34 cellular contexts compared by ENCODE assay signal in genomic region chr7:251446-252175, GRCh38. TPM values are rescaled to one million over a fixed set of nuclear protein-coding genes. Genes with fewer than 3 reads are reported as not detected.
"Had no signal": no experiment of that assay in that cellular context is flagged by ENCODE, and none has a peak within 500 bp of the region (broad histone marks: within the 10 kb centered on the region; RNA-seq: fewer than 3 reads in every experiment).

No MANE protein-coding gene starts in this region.

- H3K27me3 ChIP-seq: colonic mucosa, esophagus squamous epithelium, gastrocnemius medialis, heart right ventricle had no signal

- H3K9me3 ChIP-seq: colonic mucosa, esophagus squamous epithelium, gastrocnemius medialis, heart right ventricle, left ventricle myocardium inferior had no signal

- H3K27ac ChIP-seq: colonic mucosa, epithelial cell of prostate, esophagus squamous epithelium, heart right ventricle, left ventricle myocardium inferior had no signal

- H3K4me1 ChIP-seq: colonic mucosa, esophagus squamous epithelium, heart right ventricle, left ventricle myocardium inferior had no signal

- ATAC-seq: effector memory CD8-positive, alpha-beta T cell; esophagus mucosa; gastrocnemius medialis; left colon; left lobe of liver had no signal

- H3K4me3 ChIP-seq: colonic mucosa, esophagus squamous epithelium, gastrocnemius medialis, heart right ventricle, left ventricle myocardium inferior, lung had no signal

- FAIRE-seq: endometrium, islet of Langerhans, keratinocyte had no signal

- DNase-seq: cerebellar nuclear complex; colonic mucosa; cortex of kidney; effector CD8-positive, alpha-beta T cell; effector memory CD8-positive, alpha-beta T cell; endodermal cell; erythroblast; esophagus squamous epithelium; foreskin fibroblast; foreskin melanocyte; gastrocnemius medialis; glutamatergic neuron; head of caudate nucleus; heart right ventricle; hippocampal formation; kidney glomerular epithelial cell; left colon; left ventricle myocardium inferior; mammary epithelial cell; mesendoderm; midbrain had no signal

RNA-seq across cellular contexts. Expression of gene FOXL3, which starts 38.4 kb away (rescaled TPM):
- total RNA-seq: chondrocyte, dermis microvascular lymphatic vessel endothelial cell, endodermal cell, esophagus mucosa, esophagus squamous epithelium, gastrocnemius medialis, glomerular endothelial cell, heart right ventricle, left lobe of liver, left ventricle myocardium inferior, lower leg skin, lung, mammary epithelial cell, mononuclear cell, mucosa of gallbladder had no signal
- polyA plus RNA-seq: heart right ventricle, keratinocyte, lung, mammary epithelial cell had no signal
